Comparison of ENCODE assay signal across 11 cellular contexts in the genomic region with DNA sequence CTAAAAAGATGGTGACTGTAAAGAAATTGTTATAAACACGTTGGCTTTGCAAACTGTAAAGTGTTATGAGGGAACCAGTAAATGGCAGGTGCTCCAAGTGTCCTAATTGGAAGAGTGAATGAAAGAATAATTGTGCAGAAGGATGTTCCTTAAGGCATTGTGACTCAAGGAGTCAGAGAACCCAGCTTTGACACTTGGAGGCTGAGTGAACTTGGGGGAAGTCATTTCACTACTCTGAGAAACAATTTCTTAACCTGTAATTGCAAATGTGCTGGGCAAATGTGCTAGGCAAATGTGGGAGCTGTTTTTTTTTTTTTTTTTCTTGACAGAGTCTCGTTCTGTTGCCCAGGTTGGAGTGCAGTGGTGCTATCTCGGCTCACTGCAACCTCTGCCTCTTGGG.
DNase-seq lines count a peak whose midpoint lies in the region; ATAC-seq and TF ChIP-seq lines count a peak whose summit lies in the region.
"Had no signal": no experiment of that assay in that cellular context is flagged by ENCODE, and none has a peak within 500 bp of the region (broad histone marks: within the 10 kb centered on the region; RNA-seq: fewer than 3 reads in every experiment).

No MANE protein-coding gene starts in this region.

- H4K20me1 ChIP-seq in Karpas-422 (ENCODE audit: insufficient read depth, low read depth, low read length), result no peaks in the 10 kb centered on the region

- no peaks in the 10 kb centered on the region for H3K79me2 ChIP-seq in Karpas-422 (ENCODE audit: low read length)

- H3K27me3 ChIP-seq in Karpas-422 (ENCODE audit: low read length), result no peaks in the 10 kb centered on the region

- no peaks in the 10 kb centered on the region for H3K9me3 ChIP-seq in Karpas-422 (ENCODE audit: low read length)

- DNase-seq in activated CD8-positive, alpha-beta memory T cell treated with anti-CD3 and anti-CD28 coated beads, Interleukin-2, amount 10 ng/mL, durations not matched to agents 7 days and 5 days, result no peak
- DNase-seq in activated CD8-positive, alpha-beta memory T cell treated with anti-CD3 and anti-CD28 coated beads for 24 hours, result no peak
- DNase-seq in CD1c-positive myeloid dendritic cell (ENCODE audit: extremely low spot score), result peak; percentile 15
- DNase-seq in Karpas-422, result no peak
- DNase-seq in hepatic stellate cell (ENCODE audit: low spot score), result no peak

- peak overlapping the region; percentile 16 for H3K4me2 ChIP-seq in Karpas-422 (ENCODE audit: low read depth, low read length, poor library complexity, severe bottlenecking)

- H3K9me3 Mint-ChIP-seq in activated CD8-positive, alpha-beta memory T cell treated with anti-CD3 and anti-CD28 coated beads, Interleukin-2, amount 10 ng/mL, durations not matched to agents 7 days and 5 days (ENCODE audit: low read depth), result no peaks in the 10 kb centered on the region
- H3K9me3 Mint-ChIP-seq in nephron, result no peaks in the 10 kb centered on the region
- H3K9me3 Mint-ChIP-seq: IgD-negative memory B cell had no signal

- H3K36me3 Mint-ChIP-seq in activated CD8-positive, alpha-beta memory T cell treated with anti-CD3 and anti-CD28 coated beads, Interleukin-2, amount 10 ng/mL, durations not matched to agents 7 days and 5 days, result no peaks in the 10 kb centered on the region
- no peaks in the 10 kb centered on the region for H3K36me3 Mint-ChIP-seq in nephron (ENCODE audit: low read depth)
- H3K36me3 Mint-ChIP-seq: IgD-negative memory B cell had no signal

- peaks cover 15% of the 10 kb centered on the region for H3K4me1 ChIP-seq in Karpas-422 (ENCODE audit: low read length)

- no peak for ATAC-seq in activated CD8-positive, alpha-beta memory T cell treated with anti-CD3 and anti-CD28 coated beads, Interleukin-2, amount 10 ng/mL, durations not matched to agents 7 days and 5 days
- no peak for ATAC-seq in GM19463 (IDR thresholded peaks at IDR 0.05; ENCODE audit: unreplicated experiment)

- CTCF ChIA-PET in activated CD8-positive, alpha-beta memory T cell treated with anti-CD3 and anti-CD28 coated beads, Interleukin-2, amount 10 ng/mL, durations not matched to agents 7 days and 5 days (lab: Charles Lee), result interaction anchor here (0.6 to 15.2 kb wide), 28 partner anchors 8 to 1138 kb away, joined by 3 to 186 read pairs (median 4); partner anchors contain the start of gene TEX48

- no peaks in the 10 kb centered on the region for H3K36me3 ChIP-seq in Karpas-422 (ENCODE audit: insufficient read depth, low read length)

- H3K4me1 Mint-ChIP-seq in activated CD8-positive, alpha-beta memory T cell treated with anti-CD3 and anti-CD28 coated beads, Interleukin-2, amount 10 ng/mL, durations not matched to agents 7 days and 5 days, result peaks cover 33% of the 10 kb centered on the region
- no peaks in the 10 kb centered on the region for H3K4me1 Mint-ChIP-seq in nephron

- H3K9ac ChIP-seq in Karpas-422 (ENCODE audit: low read length), result no peak overlapping the region
- H3K9ac ChIP-seq: GM23248 had no signal

- no peak overlapping the region for H3K4me3 ChIP-seq in Karpas-422 (ENCODE audit: low read length)
- H3K4me3 ChIP-seq: GM23248 had no signal

- TF ChIP-seq CTCF in nephron (IDR thresholded peaks at IDR 0.05; ENCODE audit: unreplicated experiment in 3 of 3), result no peak

- H3K27ac Mint-ChIP-seq in activated CD8-positive, alpha-beta memory T cell treated with anti-CD3 and anti-CD28 coated beads, Interleukin-2, amount 10 ng/mL, durations not matched to agents 7 days and 5 days, result peak overlapping the region; percentile 47
- peak overlapping the region in 2 of 3 experiments; percentile 20 to 40 for H3K27ac Mint-ChIP-seq in nephron
- H3K27ac Mint-ChIP-seq: IgD-negative memory B cell had no signal

- no peak overlapping the region for H2AFZ ChIP-seq in Karpas-422 (ENCODE audit: low read length)
- H2AFZ ChIP-seq: GM23248 had no signal

- no peaks in the 10 kb centered on the region for H3K9me2 ChIP-seq in Karpas-422 (replicated peaks; ENCODE audit: insufficient read depth, low read length)

- H3K27me3 Mint-ChIP-seq in activated CD8-positive, alpha-beta memory T cell treated with anti-CD3 and anti-CD28 coated beads, Interleukin-2, amount 10 ng/mL, durations not matched to agents 7 days and 5 days, result peaks cover 19% of the 10 kb centered on the region
- H3K27me3 Mint-ChIP-seq in nephron (ENCODE audit: low read depth), result peaks cover 8% of the 10 kb centered on the region

- no peak overlapping the region for H3K27ac ChIP-seq in Karpas-422 (ENCODE audit: low read length)
- H3K27ac ChIP-seq: C4-2B, GM23248, RWPE1 had no signal

- H3K4me3 Mint-ChIP-seq in activated CD8-positive, alpha-beta memory T cell treated with anti-CD3 and anti-CD28 coated beads, Interleukin-2, amount 10 ng/mL, durations not matched to agents 7 days and 5 days, result no peak overlapping the region
- no peak overlapping the region for H3K4me3 Mint-ChIP-seq in nephron
- H3K4me3 Mint-ChIP-seq: IgD-negative memory B cell had no signal
